ENCODE assay signal across 9 cellular contexts in the genomic region with DNA sequence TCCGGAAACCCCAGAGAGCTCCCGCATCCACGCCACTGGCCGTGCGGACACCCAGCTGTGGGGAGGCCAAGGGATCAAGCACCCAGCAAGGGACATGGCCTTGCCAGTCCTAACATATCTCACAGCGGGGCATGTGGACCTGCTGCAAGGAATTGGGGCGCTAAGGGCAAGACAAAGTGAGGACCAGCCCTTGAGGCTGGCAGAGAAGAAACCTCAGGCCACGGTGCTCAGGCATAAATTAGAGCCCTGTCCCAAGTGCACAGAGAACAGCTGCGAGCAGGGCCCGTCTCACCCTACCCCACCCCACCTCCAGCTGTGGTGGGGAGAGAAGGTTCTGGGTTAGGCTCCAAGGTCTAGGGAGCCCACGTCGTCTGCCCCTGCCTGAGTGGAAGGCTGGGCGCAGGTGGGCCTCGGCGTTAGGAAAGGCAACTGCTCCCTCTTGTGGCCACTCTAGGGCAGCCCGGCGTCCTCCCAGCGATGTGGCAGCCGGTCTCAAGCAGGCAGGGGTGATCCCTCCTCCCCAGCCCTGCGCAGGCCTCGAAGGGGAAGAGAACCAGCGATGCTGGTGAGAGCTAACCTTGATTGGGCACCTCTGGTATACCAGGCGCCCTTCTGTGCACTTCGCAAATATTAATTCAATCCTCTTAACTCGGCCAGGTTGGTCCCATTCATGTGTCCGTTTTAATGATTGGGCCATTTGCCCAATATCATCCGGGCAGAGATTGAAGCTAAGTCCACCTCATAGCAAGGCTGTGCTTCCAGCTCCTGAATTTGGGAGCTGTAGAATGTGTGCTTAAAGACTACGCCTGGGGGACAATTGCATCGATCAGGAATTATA.
DNase-seq lines count a peak whose midpoint lies in the region; ATAC-seq, FAIRE-seq and TF ChIP-seq lines count a peak whose summit lies in the region.
"Had no signal": no experiment of that assay in that cellular context is flagged by ENCODE, and none has a peak within 500 bp of the region (broad histone marks: within the 10 kb centered on the region; RNA-seq: fewer than 3 reads in every experiment).

No MANE protein-coding gene starts in this region.

- WGBS in GM12878 (ENCODE audit: insufficient coverage, insufficient replicate concordance, low lambda C conversion rate, missing lambda C conversion rate) = 29% methylated on average over 29 of the region's 29 CpGs

- no peaks in the 10 kb centered on the region for H3K4me1 ChIP-seq in GM12878 (ENCODE audit: control insufficient read depth, insufficient read depth, low read length)

- no peaks in the 10 kb centered on the region for H3K4me1 Mint-ChIP-seq in CD4-positive, alpha-beta T cell (ENCODE audit: low read depth)

- no TSS peak for BruUV-seq in GM12878 (replicated peaks; lab: Mats Ljungman, UMichigan)

- H3K36me3 ChIP-seq in GM12878 (ENCODE audit: control insufficient read depth in 2 of 2, insufficient read depth in 2 of 2, low read length in 1 of 2) = no peaks in the 10 kb centered on the region

- H3K36me3 Mint-ChIP-seq in CD4-positive, alpha-beta T cell (ENCODE audit: low read depth) = no peaks in the 10 kb centered on the region

- ATAC-seq in CD4-positive, alpha-beta T cell (ENCODE audit: poor library complexity) = peak; percentile 90
- peak; percentile 100 for ATAC-seq in GM12878
- no peak for ATAC-seq in HG02588 (IDR thresholded peaks at IDR 0.05; ENCODE audit: unreplicated experiment)

- intact Hi-C loops in CD4-positive, alpha-beta T cell (cut with DNase I, micrococcal nuclease) = loop anchor here (1.0 kb wide), 2 partner anchors 319 to 512 kb away; no protein-coding TSS in a partner anchor
- intact Hi-C loops in GM12878 (cut with micrococcal nuclease; ENCODE audit: unreplicated experiment) = loop anchor here (1.0 to 5.0 kb wide), 2 partner anchors 319 to 514 kb away; no protein-coding TSS in a partner anchor

- FAIRE-seq in GM12878 (lab: Jason Lieb, UNC) = peak; percentile 61

- TF ChIP-seq CTCF in CD4-positive, alpha-beta T cell (IDR thresholded peaks at IDR 0.05) = peak; percentile 81
- TF ChIP-seq CTCF in GM12878 (IDR thresholded peaks at IDR 0.05 in 2 of 3, conservative IDR thresholded peaks at IDR 0.05 in 1 of 3; ENCODE audit: control insufficient read depth in 2 of 3, extremely low read depth in 1 of 3, insufficient read depth in 1 of 3, low read depth in 3 of 3, low read length in 3 of 3) = peak; percentile 89 to 91 (median 89)

- TF ChIP-seq RAD21 in GM12878 (IDR thresholded peaks at IDR 0.05; ENCODE audit: insufficient read depth, low read depth, low read length) = peak; percentile 83

- H3K27ac ChIP-seq in CD4-positive, alpha-beta T cell (ENCODE audit: low read depth, low read length) = no peak overlapping the region
- H3K27ac ChIP-seq in GM12878 (ENCODE audit: control insufficient read depth, insufficient read depth) = no peak overlapping the region
- H3K27ac ChIP-seq: SK-N-MC had no signal

- in situ Hi-C loops in GM12878 (cut with MboI) = loop anchor here (5.0 kb wide), 2 partner anchors 319 to 514 kb away; no protein-coding TSS in a partner anchor

- H3K9ac ChIP-seq in GM12878 (ENCODE audit: control insufficient read depth, insufficient read depth, low read length) = no peak overlapping the region

- H3K4me3 ChIP-seq in GM12878 = no peak overlapping the region
- H3K4me3 ChIP-seq: SK-N-MC had no signal

- no peaks in the 10 kb centered on the region for H3K9me3 Mint-ChIP-seq in CD4-positive, alpha-beta T cell

- CTCF ChIA-PET in CD4-positive, alpha-beta T cell (lab: Charles Lee) = interaction anchor here (1.7 to 3.5 kb wide), 3 partner anchors 9 to 319 kb away, joined by 3 to 29 read pairs (median 8); no protein-coding TSS in a partner anchor
- CTCF ChIA-PET in GM12878 (lab: Yijun Ruan, JAX) = interaction anchor here (0.6 to 7.8 kb wide), 23 partner anchors 12 to 1526 kb away, joined by 3 to 177 read pairs (median 4); partner anchors contain the start of gene BCAS4

- no peaks in the 10 kb centered on the region for H3K27me3 ChIP-seq in CD4-positive, alpha-beta T cell (ENCODE audit: control insufficient read depth, insufficient read depth, low read length)
- peaks cover 1 to 2% of the 10 kb centered on the region in 2 experiments; a peak in 3 of 4 replicates for H3K27me3 ChIP-seq in GM12878 (replicated peaks in 1 of 2; ENCODE audit: control insufficient read depth in 2 of 2, insufficient read depth in 2 of 2, low read length in 1 of 2)

- no peak overlapping the region for H3K27ac Mint-ChIP-seq in CD4-positive, alpha-beta T cell

- RAD21 ChIA-PET in GM12878 (lab: Charles Lee; ENCODE audit: unreplicated experiment) = interaction anchor here (0.7 to 4.4 kb wide), 6 partner anchors 86 to 516 kb away, joined by 3 to 23 read pairs (median 6); partner anchors contain the start of gene BCAS4

- H3K4me3 Mint-ChIP-seq in CD4-positive, alpha-beta T cell = no peak overlapping the region

- TF ChIP-seq POLR2A in GM12878 (IDR thresholded peaks at IDR 0.05; ENCODE audit: low read depth, low read length) = no peak

- H3K27me3 Mint-ChIP-seq in CD4-positive, alpha-beta T cell = peaks cover 34% of the 10 kb centered on the region

- H3K79me2 ChIP-seq in GM12878 (ENCODE audit: control insufficient read depth, insufficient read depth, low read length) = no peaks in the 10 kb centered on the region

- H2AFZ ChIP-seq in GM12878 (ENCODE audit: control insufficient read depth, low read depth, low read length) = no peak overlapping the region

- TF ChIP-seq EP300 in GM12878 (IDR thresholded peaks at IDR 0.05; ENCODE audit: borderline replicate concordance in 1 of 2, control insufficient read depth in 1 of 2, low read depth in 2 of 2, low read length in 2 of 2) = no peak

- POLR2A ChIA-PET in CD4-positive, alpha-beta T cell (lab: Charles Lee) = interaction anchor here (1.3 to 1.5 kb wide), 2 partner anchors 319 to 512 kb away, joined by 3 to 6 read pairs; partner anchors contain the start of gene BCAS4
- POLR2A ChIA-PET in GM12878 (lab: Charles Lee) = interaction anchor here (0.6 kb wide), 1 partner anchor 156 kb away, joined by 3 read pairs; no protein-coding TSS in a partner anchor

- SMC1A ChIA-PET in GM12878 (lab: Charles Lee; ENCODE audit: uncharacterized antibody, unreplicated experiment) = interaction anchor here (1.0 to 4.4 kb wide), 6 partner anchors 18 to 513 kb away, joined by 3 to 28 read pairs (median 4); partner anchors contain the start of gene BCAS4

- H3K9me3 ChIP-seq in CD4-positive, alpha-beta T cell (ENCODE audit: control insufficient read depth, low read length) = no peaks in the 10 kb centered on the region
- peaks cover 2% of the 10 kb centered on the region; the same call in 1 of the 3 replicates for H3K9me3 ChIP-seq in GM12878 (replicated peaks; ENCODE audit: control insufficient read depth, insufficient read depth, low read length)

- H3K4me2 ChIP-seq in GM12878 (ENCODE audit: control insufficient read depth, insufficient read depth) = no peak overlapping the region

- H4K20me1 ChIP-seq in GM12878 (ENCODE audit: control insufficient read depth, insufficient read depth) = no peaks in the 10 kb centered on the region

- DNase-seq in CD4-positive, alpha-beta T cell = peak; percentile 37 to 76 (median 61)
- DNase-seq in H4 (ENCODE audit: low spot score) (peak; percentile 63), NCI-H1694 (lab: John Stamatoyannopoulos, UW) (peak; percentile 49), UCSD-AML1 (lab: John Stamatoyannopoulos, UW; ENCODE audit: unreplicated experiment) (peak; percentile 74), GM12878 (ENCODE audit: low read depth, low spot score) (no peak), iPS-NIHi11 (ENCODE audit: low spot score) (peak; percentile 87)
- peak; percentile 38 to 60 for DNase-seq in stimulated activated CD4-positive, alpha-beta T cell treated with anti-CD3 and anti-CD28 coated beads, Interleukin-15, amount 100 ng/mL, for 1 hour (ENCODE audit: low read depth in 1 of 2, low spot score in 1 of 2)

TF ChIP-seq in GM12878, 131 proteins besides CTCF, POLR2A, EP300 and RAD21 (continues in another document):
- TF ChIP-seq CHD2 (IDR thresholded peaks at IDR 0.05; ENCODE audit: borderline replicate concordance, low read depth, low read length) (no peak), SMARCA5 (IDR thresholded peaks at IDR 0.05) (0 out of 2 replicates have a peak, but pooled peaks have one; percentile 48), NBN (IDR thresholded peaks at IDR 0.05) (no peak), USF1 (IDR thresholded peaks at IDR 0.05; ENCODE audit: borderline replicate concordance, extremely low read length, insufficient read depth, low read depth, low read length) (no peak), SMC3 (IDR thresholded peaks at IDR 0.05; ENCODE audit: borderline replicate concordance, low read length) (peak; percentile 91), TCF3 (IDR thresholded peaks at IDR 0.05; ENCODE audit: borderline replicate concordance, insufficient read depth, low read depth, low read length) (0 out of 2 replicates have a peak, but pooled peaks have one; percentile 16), HDAC6 (IDR thresholded peaks at IDR 0.05; ENCODE audit: unreplicated experiment) (no peak)
- TF ChIP-seq, protein P1, sequence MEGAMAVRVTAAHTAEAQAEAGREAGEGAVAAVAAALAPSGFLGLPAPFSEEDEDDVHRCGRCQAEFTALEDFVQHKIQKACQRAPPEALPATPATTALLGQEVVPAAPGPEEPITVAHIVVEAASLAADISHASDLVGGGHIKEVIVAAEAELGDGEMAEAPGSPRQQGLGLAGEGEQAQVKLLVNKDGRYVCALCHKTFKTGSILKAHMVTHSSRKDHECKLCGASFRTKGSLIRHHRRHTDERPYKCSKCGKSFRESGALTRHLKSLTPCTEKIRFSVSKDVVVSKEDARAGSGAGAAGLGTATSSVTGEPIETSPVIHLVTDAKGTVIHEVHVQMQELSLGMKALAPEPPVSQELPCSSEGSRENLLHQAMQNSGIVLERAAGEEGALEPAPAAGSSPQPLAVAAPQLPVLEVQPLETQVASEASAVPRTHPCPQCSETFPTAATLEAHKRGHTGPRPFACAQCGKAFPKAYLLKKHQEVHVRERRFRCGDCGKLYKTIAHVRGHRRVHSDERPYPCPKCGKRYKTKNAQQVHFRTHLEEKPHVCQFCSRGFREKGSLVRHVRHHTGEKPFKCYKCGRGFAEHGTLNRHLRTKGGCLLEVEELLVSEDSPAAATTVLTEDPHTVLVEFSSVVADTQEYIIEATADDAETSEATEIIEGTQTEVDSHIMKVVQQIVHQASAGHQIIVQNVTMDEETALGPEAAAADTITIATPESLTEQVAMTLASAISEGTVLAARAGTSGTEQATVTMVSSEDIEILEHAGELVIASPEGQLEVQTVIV (IDR thresholded peaks at IDR 0.05; ENCODE audit: borderline replicate concordance, partially characterized antibody) = no peak
